1 cellular context compared by ENCODE assay signal in genomic region chr2:212213191-212213590, GRCh38.
TF ChIP-seq lines count a peak whose summit lies in the region.

No MANE protein-coding gene starts in this region.

TF ChIP-seq in SK-N-SH treated with all-trans-retinoic acid at 6 μM for 48 hours, 23 proteins besides CTCF, POLR2A, EP300 and RAD21 (continued from another document):
- no peak for TF ChIP-seq PATZ1 (CRISPR knock-in tag; IDR thresholded peaks at IDR 0.05; ENCODE audit: borderline replicate concordance)
- TF ChIP-seq POU6F1 (CRISPR knock-in tag; IDR thresholded peaks at IDR 0.05; ENCODE audit: borderline replicate concordance, low read depth) = no peak
- TF ChIP-seq BACH2 (CRISPR knock-in tag; IDR thresholded peaks at IDR 0.05; ENCODE audit: borderline replicate concordance) = no peak
- TF ChIP-seq SNAI2 (CRISPR knock-in tag; IDR thresholded peaks at IDR 0.05) = no peak
- no peak for TF ChIP-seq TOX (CRISPR knock-in tag; IDR thresholded peaks at IDR 0.05; ENCODE audit: borderline replicate concordance)
- TF ChIP-seq ZNF8 (CRISPR knock-in tag; IDR thresholded peaks at IDR 0.05) = no peak
- no peak for TF ChIP-seq PPARA (CRISPR knock-in tag; IDR thresholded peaks at IDR 0.05; ENCODE audit: borderline replicate concordance)
